In the genomic region with DNA sequence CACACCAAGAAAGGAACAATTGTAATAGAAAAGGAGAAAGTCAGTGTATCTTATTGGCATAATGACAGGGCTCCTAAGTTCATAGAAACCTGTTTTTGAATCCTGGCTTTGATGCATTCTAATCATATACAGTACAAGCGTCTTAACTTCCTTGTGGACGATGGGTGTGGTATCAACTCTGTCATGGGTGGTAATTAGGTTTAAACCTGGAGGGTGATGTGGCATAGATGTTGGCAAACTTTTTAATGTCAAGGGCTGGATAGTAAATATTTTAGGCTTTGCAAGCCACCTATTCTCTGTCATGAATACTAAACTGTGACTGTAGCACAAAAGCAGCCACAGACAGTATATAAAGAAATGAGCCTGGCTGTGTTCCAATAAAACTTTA, we compare ENCODE assay signal across 19 cellular contexts.
DNase-seq lines count a peak whose midpoint lies in the region; ATAC-seq, FAIRE-seq and TF ChIP-seq lines count a peak whose summit lies in the region.
"Had no signal": no experiment of that assay in that cellular context is flagged by ENCODE, and none has a peak within 500 bp of the region (broad histone marks: within the 10 kb centered on the region; RNA-seq: fewer than 3 reads in every experiment).

No MANE protein-coding gene starts in this region.

- no peaks in the 10 kb centered on the region for H3K27me3 ChIP-seq in colonic mucosa
- no peaks in the 10 kb centered on the region for H3K27me3 ChIP-seq in layer of hippocampus (ENCODE audit: control insufficient read depth, insufficient read depth, low read length)
- H3K27me3 ChIP-seq in small intestine (ENCODE audit: control insufficient read depth in 2 of 2, insufficient read depth in 2 of 2, low read length in 2 of 2) = no peaks in the 10 kb centered on the region
- H3K27me3 ChIP-seq: BE2C had no signal

- H3K9ac ChIP-seq in colonic mucosa (ENCODE audit: low read depth in 2 of 2, low read length in 2 of 2) = no peak overlapping the region

- peak overlapping the region; percentile 21 to 24; a peak in 2 of 6 replicates for H3K27ac ChIP-seq in A549
- H3K27ac ChIP-seq in colonic mucosa = peak overlapping the region; percentile 31
- H3K27ac ChIP-seq in layer of hippocampus (ENCODE audit: low read depth, low read length) = peak overlapping the region; percentile 82
- H3K27ac ChIP-seq in small intestine (ENCODE audit: low read depth in 1 of 2, low read length in 1 of 2) = no peak overlapping the region

- no peak for TF ChIP-seq EP300 in A549 (IDR thresholded peaks at IDR 0.05)

- peak overlapping the region; percentile 39 for H3K4me2 ChIP-seq in A549

- H3K36me3 ChIP-seq in colonic mucosa = no peaks in the 10 kb centered on the region
- H3K36me3 ChIP-seq in small intestine (ENCODE audit: control insufficient read depth in 2 of 2, insufficient read depth in 2 of 2, low read length in 2 of 2) = peaks cover 0 to 3% of the 10 kb centered on the region in 2 donors
- H3K36me3 ChIP-seq: BE2C had no signal

- no peak for TF ChIP-seq RAD21 in A549 (conservative IDR thresholded peaks at IDR 0.05 in 1 of 2, IDR thresholded peaks at IDR 0.05 in 1 of 2)

- ATAC-seq in A549 (no peak), GM18520 (IDR thresholded peaks at IDR 0.05; ENCODE audit: unreplicated experiment) (no peak)

- POLR2A ChIA-PET in A549 (lab: Yijun Ruan, JAX) = no interaction called here

- no peak for TF ChIP-seq POLR2A in A549 (IDR thresholded peaks at IDR 0.05; ENCODE audit: low read length)

- no peak for TF ChIP-seq CTCF in A549 (IDR thresholded peaks at IDR 0.05)
- no peak for TF ChIP-seq CTCF in colonic mucosa (IDR thresholded peaks at IDR 0.05)
- TF ChIP-seq CTCF in foreskin fibroblast (IDR thresholded peaks at IDR 0.05; ENCODE audit: low read depth, low read length) = no peak

- no peak for FAIRE-seq in A549 (lab: Jason Lieb, UNC)
- no peak for FAIRE-seq in small intestine (lab: Jason Lieb, UNC)
- FAIRE-seq: GM19239, HepG2 had no signal

- 84% methylated on average over 2 of the region's 2 CpGs for WGBS in A549 (ENCODE audit: missing lambda C conversion rate)
- 13 to 77% (median 52%) methylated on average over 2 of the region's 2 CpGs for WGBS in small intestine, 3 donors

- H3K9me3 ChIP-seq in A549 = no peaks in the 10 kb centered on the region
- H3K9me3 ChIP-seq in colonic mucosa = no peaks in the 10 kb centered on the region
- H3K9me3 ChIP-seq in small intestine (ENCODE audit: control insufficient read depth, low read depth) = no peaks in the 10 kb centered on the region
- H3K9me3 ChIP-seq: BE2C, Caco-2 had no signal

- intact Hi-C loops in colonic mucosa (cut with DNase I) = loop anchor here (5.0 to 10.0 kb wide), 3 partner anchors 81 to 451 kb away; partner anchors contain the start of gene EDN1

- CTCF ChIA-PET in A549 (lab: Yijun Ruan, JAX) = interaction anchor here (1.2 to 1.7 kb wide), 2 partner anchors 11 to 83 kb away, joined by 4 read pairs; no protein-coding TSS in a partner anchor

- no peak overlapping the region for H3K4me3 ChIP-seq in A549
- no peak overlapping the region for H3K4me3 ChIP-seq in colonic mucosa
- H3K4me3 ChIP-seq in small intestine (ENCODE audit: low read depth in 1 of 2, low read length in 2 of 2) = no peak overlapping the region
- H3K4me3 ChIP-seq in foreskin fibroblast (ENCODE audit: low read depth in 1 of 2, low read length in 2 of 2) = no peak overlapping the region

- no peak for DNase-seq in A549 (ENCODE audit: low read depth in 1 of 2, low spot score in 1 of 2)
- DNase-seq in colonic mucosa = no peak
- DNase-seq in small intestine = peak; percentile 60
- no peak for DNase-seq in T1000 (lab: John Stamatoyannopoulos, UW)
- no peak for DNase-seq in activated CD4-positive, alpha-beta T cell treated with anti-CD3 and anti-CD28 coated beads for 48 hours
- DNase-seq in foreskin fibroblast = no peak
- DNase-seq: DMS153, GF-D8, NCI-H1694, NCI-H2081 treated with DMSO at 0.1 percent for 48 hours, NCI-H748 treated with DMSO at 0.1 percent for 48 hours, RPMI8226, SHP77 treated with DMSO at 0.1 percent for 48 hours had no signal

- peaks cover 51% of the 10 kb centered on the region for H3K4me1 ChIP-seq in A549
- no peaks in the 10 kb centered on the region for H3K4me1 ChIP-seq in colonic mucosa
- H3K4me1 ChIP-seq in small intestine (ENCODE audit: control insufficient read depth in 2 of 2, insufficient read depth in 1 of 2, low read depth in 1 of 2, low read length in 1 of 2) = no peaks in the 10 kb centered on the region
- H3K4me1 ChIP-seq: BE2C, Caco-2 had no signal

TF ChIP-seq in A549, 52 proteins besides CTCF, POLR2A, EP300 and RAD21:
- TF ChIP-seq EHMT2 (IDR thresholded peaks at IDR 0.05; ENCODE audit: low read depth) (no peak), KDM1A (IDR thresholded peaks at IDR 0.05; ENCODE audit: low read depth) (no peak), RNF2 (IDR thresholded peaks at IDR 0.05; ENCODE audit: borderline replicate concordance, low read depth) (no peak), ATOH8 (CRISPR knock-in tag; IDR thresholded peaks at IDR 0.05; ENCODE audit: low read depth) (no peak), TFCP2L1 (CRISPR knock-in tag; IDR thresholded peaks at IDR 0.05) (no peak), FOSB (CRISPR knock-in tag; IDR thresholded peaks at IDR 0.05) (no peak), RFX5 (IDR thresholded peaks at IDR 0.05) (no peak), HDAC2 (IDR thresholded peaks at IDR 0.05) (no peak), CHD2 (IDR thresholded peaks at IDR 0.05; ENCODE audit: low read length, partially characterized antibody) (no peak), MYC (IDR thresholded peaks at IDR 0.05; ENCODE audit: borderline replicate concordance, low read length) (no peak), NPAS2 (CRISPR knock-in tag; IDR thresholded peaks at IDR 0.05; ENCODE audit: borderline replicate concordance) (no peak), CEBPB (IDR thresholded peaks at IDR 0.05) (no peak), POLR2AphosphoS2 (conservative IDR thresholded peaks at IDR 0.05; ENCODE audit: low read length) (no peak)
- TF ChIP-seq, protein P1, sequence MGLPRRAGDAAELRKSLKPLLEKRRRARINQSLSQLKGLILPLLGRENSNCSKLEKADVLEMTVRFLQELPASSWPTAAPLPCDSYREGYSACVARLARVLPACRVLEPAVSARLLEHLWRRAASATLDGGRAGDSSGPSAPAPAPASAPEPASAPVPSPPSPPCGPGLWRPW (IDR thresholded peaks at IDR 0.05) = no peak
- TF ChIP-seq, protein P2, sequence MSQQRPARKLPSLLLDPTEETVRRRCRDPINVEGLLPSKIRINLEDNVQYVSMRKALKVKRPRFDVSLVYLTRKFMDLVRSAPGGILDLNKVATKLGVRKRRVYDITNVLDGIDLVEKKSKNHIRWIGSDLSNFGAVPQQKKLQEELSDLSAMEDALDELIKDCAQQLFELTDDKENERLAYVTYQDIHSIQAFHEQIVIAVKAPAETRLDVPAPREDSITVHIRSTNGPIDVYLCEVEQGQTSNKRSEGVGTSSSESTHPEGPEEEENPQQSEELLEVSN (IDR thresholded peaks at IDR 0.05; ENCODE audit: borderline replicate concordance, low read depth) = no peak

Comparison
In these comparisons a context has a peak if more than half of its experiments do, and no peak if none do; other contexts are left out.
1. H3K27ac ChIP-seq: peak in A549 (2 of 2), colonic mucosa (single experiment) and layer of hippocampus (single experiment); none in small intestine (0 of 2).